Comparison of ENCODE assay signal across 24 cellular contexts in the genomic region with DNA sequence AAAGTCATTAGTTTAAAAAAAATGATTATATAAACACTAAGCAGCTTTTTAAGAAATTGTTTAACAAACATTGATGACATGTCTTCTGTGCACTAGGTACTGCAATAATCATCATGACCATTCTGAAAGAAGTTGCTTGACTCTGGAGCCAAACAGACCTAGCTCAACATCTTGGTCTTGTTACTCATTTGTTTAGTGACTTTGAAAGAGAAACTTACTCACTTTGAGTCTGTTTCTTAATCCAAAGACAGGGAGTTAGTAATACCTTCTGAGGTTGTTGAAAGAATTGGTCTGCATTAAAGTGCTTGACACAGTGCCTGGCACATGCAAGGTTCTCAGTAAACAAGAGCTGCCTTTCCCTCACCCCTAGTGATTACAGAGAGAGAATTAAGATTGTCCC.
"Had no signal": no experiment of that assay in that cellular context is flagged by ENCODE, and none has a peak within 500 bp of the region (broad histone marks: within the 10 kb centered on the region; RNA-seq: fewer than 3 reads in every experiment).

No MANE protein-coding gene starts in this region.

- H3K27me3 ChIP-seq: brain microvascular endothelial cell, dorsolateral prefrontal cortex, gastroesophageal sphincter, heart left ventricle, right atrium auricular region, thyroid gland had no signal

- H3K9me3 ChIP-seq: gastroesophageal sphincter, heart left ventricle, mucosa of descending colon, prostate gland, right atrium auricular region, thyroid gland had no signal

- H3K36me3 ChIP-seq: brain microvascular endothelial cell, gastroesophageal sphincter, heart left ventricle, prostate gland, right atrium auricular region, thyroid gland, WERI-Rb-1 had no signal

- ATAC-seq: gastroesophageal sphincter, heart left ventricle, left ventricle myocardium superior, mucosa of descending colon had no signal

- DNase-seq: activated CD4-positive, alpha-beta memory T cell treated with anti-CD3 and anti-CD28 coated beads, Interleukin-2, amount 10 ng/mL, durations not matched to agents 7 days and 5 days; activated CD4-positive, alpha-beta T cell treated with anti-CD3 and anti-CD28 coated beads for 48 hours; activated gamma-delta T cell treated with Interleukin-2 at 50 U/mL for 16 hours; activated T-cell treated with anti-CD3 and anti-CD28 coated beads, Interleukin-2, amount 50 U/mL, for 48 hours; aorta; brain microvascular endothelial cell; central memory CD4-positive, alpha-beta T cell; dorsolateral prefrontal cortex; heart left ventricle; kidney glomerular epithelial cell; left ventricle myocardium superior; mucosa of descending colon; naive B cell; stimulated activated CD4-positive, alpha-beta T cell treated with anti-CD3 and anti-CD28 coated beads, Interleukin-12 subunit alpha, Interleukin-12 subunit beta, amount 100 ng/mL, for 4 hours; stimulated activated CD4-positive, alpha-beta T cell treated with anti-CD3 and anti-CD28 coated beads, Interleukin-1b, Interleukin-23, amount 100 ng/mL, for 48 hours; stimulated activated CD8-positive, alpha-beta memory T cell treated with anti-CD3 and anti-CD28 coated beads, Interleukin-4, amount 100 ng/mL, for 48 hours; stimulated activated naive CD4-positive, alpha-beta T cell treated with Interleukin-2 at 50 U/mL for 16 hours; T-helper 2 cell; thyroid gland; WERI-Rb-1 had no signal

- H3K27ac ChIP-seq: brain microvascular endothelial cell, dorsolateral prefrontal cortex, epithelial cell of prostate, gastroesophageal sphincter, heart left ventricle, prostate gland, right atrium auricular region, thyroid gland, WERI-Rb-1 had no signal

- H3K4me3 ChIP-seq: dorsolateral prefrontal cortex, gastroesophageal sphincter, heart left ventricle, mucosa of descending colon, prostate gland, right atrium auricular region, thyroid gland had no signal

- H3K4me1 ChIP-seq: prostate gland, right atrium auricular region, thyroid gland had no signal
